Comparison of ENCODE assay signal across 21 cellular contexts in the genomic region with DNA sequence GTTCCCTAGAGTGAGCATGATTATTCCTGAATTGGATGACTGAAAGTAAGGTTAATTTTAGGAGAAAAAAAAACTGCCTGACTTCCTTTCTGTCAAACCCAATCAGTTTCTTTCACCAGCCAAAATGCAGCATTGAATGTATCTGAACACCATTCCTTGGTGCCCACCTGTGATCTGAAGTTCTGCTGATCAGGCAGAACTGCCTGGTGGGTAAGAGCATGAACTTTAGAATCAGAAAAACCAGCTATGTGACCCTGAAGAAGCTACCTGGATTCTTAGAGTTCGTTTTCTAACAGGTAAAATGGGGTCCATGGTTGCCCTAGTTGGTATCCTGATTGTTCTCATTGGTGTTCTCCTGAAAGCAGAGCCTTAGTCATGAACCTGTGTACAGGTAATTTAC.
"Had no signal": no experiment of that assay in that cellular context is flagged by ENCODE, and none has a peak within 500 bp of the region (broad histone marks: within the 10 kb centered on the region; RNA-seq: fewer than 3 reads in every experiment).

No MANE protein-coding gene starts in this region.

- ATAC-seq: gastrocnemius medialis, left cardiac atrium, left lung, lower lobe of right lung had no signal

- H3K4me1 ChIP-seq: esophagus squamous epithelium, gastrocnemius medialis, heart right ventricle, left lung, lower lobe of right lung had no signal

- H3K4me1 Mint-ChIP-seq: naive B cell had no signal

- H3K4me3 Mint-ChIP-seq: mesothelial cell of epicardium, naive B cell had no signal

- H3K36me3 Mint-ChIP-seq: mesothelial cell of epicardium, naive B cell had no signal

- H3K9me3 ChIP-seq: esophagus squamous epithelium, gastrocnemius medialis, left lung, lower lobe of right lung, mucosa of descending colon had no signal

- H3K27ac ChIP-seq: coronary artery, dorsolateral prefrontal cortex, esophagus squamous epithelium, gastrocnemius medialis, heart right ventricle, left lung, lower lobe of right lung had no signal

- FAIRE-seq: colon, endothelial cell of umbilical vein, islet of Langerhans, keratinocyte had no signal

- DNase-seq: dermis blood vessel endothelial cell; dorsolateral prefrontal cortex; effector CD4-positive, alpha-beta T cell; effector memory CD4-positive, alpha-beta T cell; esophagus squamous epithelium; foreskin melanocyte; gastrocnemius medialis; glutamatergic neuron; hippocampal formation; left cardiac atrium; left lung; lower lobe of right lung; naive B cell had no signal

- H3K4me3 ChIP-seq: coronary artery, dorsolateral prefrontal cortex, esophagus squamous epithelium, gastrocnemius medialis, heart right ventricle, left lung, lower lobe of right lung, mucosa of descending colon had no signal

- H3K27ac Mint-ChIP-seq: mesothelial cell of epicardium had no signal
